ENCODE assay signal across 11 cellular contexts in the genomic region with DNA sequence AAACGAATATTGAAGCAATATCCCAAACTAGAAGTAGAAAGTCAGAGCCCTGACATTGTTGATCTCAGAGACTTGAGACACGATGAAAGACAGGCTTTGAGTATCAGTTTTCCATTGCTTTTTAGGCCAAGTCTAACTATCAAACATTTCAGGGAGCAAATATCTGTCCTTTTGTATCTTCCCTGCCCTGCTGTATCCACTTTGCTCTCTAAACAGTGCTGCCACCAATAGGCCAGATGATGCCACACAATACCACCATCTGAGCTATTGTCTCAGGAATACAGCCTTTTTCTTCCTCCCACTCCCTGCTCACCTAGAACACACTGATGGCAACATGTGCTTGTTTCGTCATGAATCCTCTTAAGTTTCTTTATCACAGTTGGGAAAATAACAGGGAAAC.
A peak's percentile ranks its signal among the peaks of the same experiment; 100 is the strongest.
DNase-seq lines count a peak whose midpoint lies in the region; ATAC-seq and TF ChIP-seq lines count a peak whose summit lies in the region.
"Had no signal": no experiment of that assay in that cellular context is flagged by ENCODE, and none has a peak within 500 bp of the region (broad histone marks: within the 10 kb centered on the region; RNA-seq: fewer than 3 reads in every experiment).

No MANE protein-coding gene starts in this region.

- H3K36me3 Mint-ChIP-seq in effector memory CD8-positive, alpha-beta T cell (ENCODE audit: insufficient read depth), result no peaks in the 10 kb centered on the region

- no peak overlapping the region for H3K27ac ChIP-seq in WERI-Rb-1
- no peak overlapping the region for H3K27ac ChIP-seq in esophagus squamous epithelium
- H3K27ac ChIP-seq: SJSA1, vagina had no signal

- DNase-seq in GM06990 (ENCODE audit: extremely low read depth, insufficient read length), result no peak
- DNase-seq in LNCaP clone FGC (ENCODE audit: low read depth), result peak; percentile 6
- DNase-seq in WERI-Rb-1, result peak; percentile 31
- DNase-seq in myocyte (ENCODE audit: low read depth), result peak; percentile 12
- no peak for DNase-seq in activated CD4-positive, alpha-beta T cell treated with anti-CD3 and anti-CD28 coated beads for 1 hour
- DNase-seq in effector memory CD8-positive, alpha-beta T cell, result no peak
- DNase-seq in esophagus squamous epithelium (lab: John Stamatoyannopoulos, UW), result no peak
- DNase-seq: cortex of kidney had no signal

- intact Hi-C loops in esophagus squamous epithelium (cut with DNase I), result no loop called here

- H3K4me1 Mint-ChIP-seq in effector memory CD8-positive, alpha-beta T cell (ENCODE audit: low read depth in 2 of 2), result no peaks in the 10 kb centered on the region

- H3K36me3 ChIP-seq in GM06990 (ENCODE audit: control insufficient read depth, insufficient read depth, low read length), result no peaks in the 10 kb centered on the region
- no peaks in the 10 kb centered on the region for H3K36me3 ChIP-seq in WERI-Rb-1
- H3K36me3 ChIP-seq in esophagus squamous epithelium, result no peaks in the 10 kb centered on the region
- H3K36me3 ChIP-seq: SJSA1, vagina had no signal

- H3K27me3 Mint-ChIP-seq in effector memory CD8-positive, alpha-beta T cell, result no peaks in the 10 kb centered on the region

- no peaks in the 10 kb centered on the region for H3K9me3 ChIP-seq in WERI-Rb-1 (ENCODE audit: severe bottlenecking)
- H3K9me3 ChIP-seq in esophagus squamous epithelium, result no peaks in the 10 kb centered on the region
- H3K9me3 ChIP-seq: SJSA1, vagina had no signal

- H3K4me3 Mint-ChIP-seq in effector memory CD8-positive, alpha-beta T cell, result no peak overlapping the region

- no peak for ATAC-seq in effector memory CD8-positive, alpha-beta T cell (replicated peaks)
- no peak for ATAC-seq in HG03521 (IDR thresholded peaks at IDR 0.05; ENCODE audit: unreplicated experiment)

- WGBS in esophagus squamous epithelium, 2 donors, result 71 to 83% methylated on average over 3 of the region's 3 CpGs

- no peaks in the 10 kb centered on the region for H3K4me1 ChIP-seq in esophagus squamous epithelium
- H3K4me1 ChIP-seq: SJSA1, vagina had no signal

- TF ChIP-seq POLR2A in esophagus squamous epithelium (IDR thresholded peaks at IDR 0.05), result no peak

- TF ChIP-seq CTCF in GM06990 (IDR thresholded peaks at IDR 0.05; ENCODE audit: insufficient read depth, low read length, poor library complexity, severe bottlenecking), result peak; percentile 59
- peak; percentile 79 for TF ChIP-seq CTCF in LNCaP clone FGC (IDR thresholded peaks at IDR 0.05; ENCODE audit: control insufficient read depth, extremely low read depth, insufficient read depth)
- peak; percentile 66 for TF ChIP-seq CTCF in WERI-Rb-1 (IDR thresholded peaks at IDR 0.05; ENCODE audit: low read depth, low read length)
- TF ChIP-seq CTCF in esophagus squamous epithelium (IDR thresholded peaks at IDR 0.05), result peak in 2 of 6 experiments; percentile 22 to 42

- H3K4me3 ChIP-seq in GM06990 (replicated peaks; ENCODE audit: low read depth, low read length) (no peak overlapping the region), LNCaP clone FGC (ENCODE audit: low read depth, low read length) (no peak overlapping the region), WERI-Rb-1 (ENCODE audit: low read depth, low read length) (no peak overlapping the region), esophagus squamous epithelium (no peak overlapping the region)
- H3K4me3 ChIP-seq: SJSA1, vagina had no signal

- H3K27me3 ChIP-seq in GM06990 (replicated peaks; ENCODE audit: control insufficient read depth, insufficient read depth, low read length) (no peaks in the 10 kb centered on the region), WERI-Rb-1 (ENCODE audit: insufficient read depth, low read depth, severe bottlenecking) (no peaks in the 10 kb centered on the region), esophagus squamous epithelium (no peaks in the 10 kb centered on the region)
- H3K27me3 ChIP-seq: vagina had no signal

- H3K27ac Mint-ChIP-seq in effector memory CD8-positive, alpha-beta T cell, result no peak overlapping the region

- H3K9me3 Mint-ChIP-seq in effector memory CD8-positive, alpha-beta T cell, result peaks cover 9 to 15% of the 10 kb centered on the region in 2 donors

Comparison
In these comparisons a context has a peak if more than half of its experiments do, and no peak if none do; other contexts are left out.
1. DNase-seq: peak in LNCaP clone FGC (single experiment), WERI-Rb-1 (single experiment) and myocyte (single experiment); none in GM06990 (single experiment), activated CD4-positive, alpha-beta T cell treated with anti-CD3 and anti-CD28 coated beads for 1 hour (single experiment), effector memory CD8-positive, alpha-beta T cell (0 of 3) and esophagus squamous epithelium (single experiment).